10 cellular contexts compared by ENCODE assay signal in genomic region chr13:75788494-75788991, GRCh38.
DNase-seq lines count a peak whose midpoint lies in the region; ATAC-seq and TF ChIP-seq lines count a peak whose summit lies in the region.
"Had no signal": no experiment of that assay in that cellular context is flagged by ENCODE, and none has a peak within 500 bp of the region (broad histone marks: within the 10 kb centered on the region; RNA-seq: fewer than 3 reads in every experiment).

No MANE protein-coding gene starts in this region.

- no peak overlapping the region for H3K4me3 Mint-ChIP-seq in activated T-helper 1 cell treated with anti-CD3 and anti-CD28 coated beads, Interleukin-12 subunit alpha, Interleukin-12 subunit beta, Interleukin-2, Interleukin-4 antibody, amounts not matched to agents 30 ng/mL and 10 ng/mL and 1 ng/mL, durations not matched to agents 14 hours and 24 hours and 36 hours

- ATAC-seq in GM21786 (IDR thresholded peaks at IDR 0.05; ENCODE audit: unreplicated experiment), result no peak

- no peaks in the 10 kb centered on the region for H3K27me3 Mint-ChIP-seq in activated T-helper 1 cell treated with anti-CD3 and anti-CD28 coated beads, Interleukin-12 subunit alpha, Interleukin-12 subunit beta, Interleukin-2, Interleukin-4 antibody, amounts not matched to agents 30 ng/mL and 10 ng/mL and 1 ng/mL, durations not matched to agents 14 hours and 24 hours and 36 hours (ENCODE audit: insufficient read depth)

- H3K27me3 ChIP-seq in BJ (ENCODE audit: control insufficient read depth, insufficient read depth, low read length), result no peaks in the 10 kb centered on the region
- H3K27me3 ChIP-seq: ovary had no signal

- H3K36me3 ChIP-seq in BJ (ENCODE audit: control insufficient read depth, insufficient read depth, low read length), result no peaks in the 10 kb centered on the region; the same call in none of the 2 replicates
- H3K36me3 ChIP-seq: ovary had no signal

- TF ChIP-seq CTCF in BJ (IDR thresholded peaks at IDR 0.05; ENCODE audit: insufficient read depth, low read depth, low read length), result no peak

- H3K4me1 Mint-ChIP-seq in activated T-helper 1 cell treated with anti-CD3 and anti-CD28 coated beads, Interleukin-12 subunit alpha, Interleukin-12 subunit beta, Interleukin-2, Interleukin-4 antibody, amounts not matched to agents 30 ng/mL and 10 ng/mL and 1 ng/mL, durations not matched to agents 14 hours and 24 hours and 36 hours (ENCODE audit: low read depth), result no peaks in the 10 kb centered on the region

- no peaks in the 10 kb centered on the region for H3K9me3 Mint-ChIP-seq in activated T-helper 1 cell treated with anti-CD3 and anti-CD28 coated beads, Interleukin-12 subunit alpha, Interleukin-12 subunit beta, Interleukin-2, Interleukin-4 antibody, amounts not matched to agents 30 ng/mL and 10 ng/mL and 1 ng/mL, durations not matched to agents 14 hours and 24 hours and 36 hours

- CTCF ChIA-PET in BJ (lab: Yijun Ruan, JAX), result interaction anchor here (0.9 to 2.3 kb wide), 5 partner anchors 9 to 93 kb away, joined by 3 to 11 read pairs (median 3); no protein-coding TSS in a partner anchor

- no peak overlapping the region for H3K27ac Mint-ChIP-seq in activated T-helper 1 cell treated with anti-CD3 and anti-CD28 coated beads, Interleukin-12 subunit alpha, Interleukin-12 subunit beta, Interleukin-2, Interleukin-4 antibody, amounts not matched to agents 30 ng/mL and 10 ng/mL and 1 ng/mL, durations not matched to agents 14 hours and 24 hours and 36 hours

- H3K4me3 ChIP-seq in BJ (ENCODE audit: low read depth, low read length), result no peak overlapping the region
- H3K4me3 ChIP-seq: ovary had no signal

- peak; percentile 96 for DNase-seq in BJ (ENCODE audit: low read depth)
- peak; percentile 22 to 69 for DNase-seq in NCI-H524 (lab: John Stamatoyannopoulos, UW)
- DNase-seq in fibroblast of gingiva (ENCODE audit: low read depth), result peak; percentile 93
- peak; percentile 78 for DNase-seq in non-pigmented ciliary epithelial cell (ENCODE audit: low read depth)
- no peak for DNase-seq in SIG-M5 (lab: John Stamatoyannopoulos, UW)
- DNase-seq in DMS53 (lab: John Stamatoyannopoulos, UW), result no peak
- no peak for DNase-seq in activated T-helper 1 cell treated with anti-CD3 and anti-CD28 coated beads, Interleukin-12 subunit alpha, Interleukin-12 subunit beta, Interleukin-2, Interleukin-4 antibody, amounts not matched to agents 30 ng/mL and 10 ng/mL and 1 ng/mL, durations not matched to agents 14 hours and 24 hours and 36 hours (ENCODE audit: low spot score)
- DNase-seq: activated CD8-positive, alpha-beta memory T cell treated with anti-CD3 and anti-CD28 coated beads, Interleukin-2, amount 50 U/mL, for 4 hours; ovary had no signal

- intact Hi-C loops in activated T-helper 1 cell treated with anti-CD3 and anti-CD28 coated beads, Interleukin-12 subunit alpha, Interleukin-12 subunit beta, Interleukin-2, Interleukin-4 antibody, amounts not matched to agents 30 ng/mL and 10 ng/mL and 1 ng/mL, durations not matched to agents 14 hours and 24 hours and 36 hours (cut with micrococcal nuclease), result no loop called here

- H3K36me3 Mint-ChIP-seq in activated T-helper 1 cell treated with anti-CD3 and anti-CD28 coated beads, Interleukin-12 subunit alpha, Interleukin-12 subunit beta, Interleukin-2, Interleukin-4 antibody, amounts not matched to agents 30 ng/mL and 10 ng/mL and 1 ng/mL, durations not matched to agents 14 hours and 24 hours and 36 hours (ENCODE audit: low read depth), result no peaks in the 10 kb centered on the region

- POLR2A ChIA-PET in BJ (lab: Charles Lee), result no interaction called here

Comparison
In these comparisons a context has a peak if more than half of its experiments do, and no peak if none do; other contexts are left out.
1. DNase-seq: peak in BJ (single experiment), NCI-H524 (2 of 2), fibroblast of gingiva (single experiment) and non-pigmented ciliary epithelial cell (single experiment); none in SIG-M5 (single experiment), DMS53 (single experiment) and activated T-helper 1 cell treated with anti-CD3 and anti-CD28 coated beads, Interleukin-12 subunit alpha, Interleukin-12 subunit beta, Interleukin-2, Interleukin-4 antibody, amounts not matched to agents 30 ng/mL and 10 ng/mL and 1 ng/mL, durations not matched to agents 14 hours and 24 hours and 36 hours (single experiment).